8 cellular contexts compared by ENCODE assay signal in the genomic region with DNA sequence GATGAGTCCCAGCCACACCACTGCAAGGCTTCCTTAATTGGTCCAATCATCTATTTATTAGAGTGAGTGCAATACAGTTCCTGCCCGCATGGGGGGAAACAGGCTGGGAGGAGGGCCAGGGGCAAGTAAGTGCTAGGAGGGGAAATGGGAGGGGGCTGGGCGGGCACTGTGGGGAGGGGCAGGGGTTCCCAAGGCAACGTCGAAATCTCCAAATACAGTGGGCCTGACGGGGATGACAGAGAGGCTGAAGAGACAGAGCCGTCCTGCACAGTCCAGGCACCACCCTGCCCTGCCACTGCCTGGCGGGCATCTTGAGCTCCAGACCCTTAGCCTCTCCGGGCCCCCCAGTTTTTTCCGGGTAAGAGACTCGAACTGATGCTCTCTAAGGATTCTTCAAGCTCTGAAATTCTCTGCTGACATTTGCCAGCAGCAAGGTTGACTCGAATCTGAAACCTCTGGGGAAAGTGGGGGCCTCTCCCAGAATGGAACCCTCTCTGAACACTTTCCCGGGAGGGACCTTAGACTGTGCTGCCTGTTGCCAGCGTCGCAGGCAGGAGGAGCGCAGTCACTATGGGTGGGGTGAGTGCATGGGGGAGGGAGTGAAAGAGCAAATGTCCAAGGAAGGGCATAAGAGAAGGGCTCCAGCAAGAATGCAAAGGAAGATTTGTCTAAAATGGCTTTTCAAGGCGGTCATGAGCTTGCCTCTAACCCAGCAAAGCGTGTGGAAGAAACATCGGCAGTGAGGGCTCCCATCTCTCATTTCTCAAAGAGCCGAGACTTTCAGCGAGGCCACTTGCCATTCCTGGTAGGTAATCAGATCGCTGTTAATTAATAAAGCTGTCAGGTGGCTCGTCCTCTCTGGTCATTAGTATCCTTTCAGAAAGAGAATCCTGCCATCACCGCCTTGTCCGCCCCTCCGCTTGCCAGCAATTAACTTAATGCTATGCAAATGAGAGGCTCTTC.
DNase-seq lines count a peak whose midpoint lies in the region; ATAC-seq and TF ChIP-seq lines count a peak whose summit lies in the region.

No MANE protein-coding gene starts in this region.

- CTCF ChIA-PET in CD4-positive, alpha-beta memory T cell (lab: Charles Lee; ENCODE audit: partially characterized antibody): interaction anchor here (0.7 to 2.0 kb wide), 8 partner anchors 9 to 100 kb away, joined by 3 to 8 read pairs (median 4); a partner anchor contains a TSS

- peaks cover 15 to 37% (median 16%) of the 10 kb centered on the region in 4 donors for H3K4me1 Mint-ChIP-seq in CD4-positive, alpha-beta memory T cell

- H4K20me1 ChIP-seq in KMS-11 (ENCODE audit: insufficient read depth): no peaks in the 10 kb centered on the region
- no peaks in the 10 kb centered on the region for H4K20me1 ChIP-seq in SU-DHL-6 (ENCODE audit: low read depth, low read length)

- POLR2A ChIA-PET in CD4-positive, alpha-beta memory T cell (lab: Charles Lee; ENCODE audit: partially characterized antibody): interaction anchor here (0.6 to 3.0 kb wide), 11 partner anchors 11 to 1035 kb away, joined by 3 to 38 read pairs (median 4); a partner anchor contains a TSS

- H3K27ac ChIP-seq in CD4-positive, alpha-beta memory T cell (ENCODE audit: low read depth, low read length): peak overlapping the region; percentile 68
- no peak overlapping the region for H3K27ac ChIP-seq in KMS-11
- no peak overlapping the region for H3K27ac ChIP-seq in SU-DHL-6 (ENCODE audit: low read depth, low read length)
- H3K27ac ChIP-seq in adrenal gland: peak overlapping the region; percentile 20 to 91 (median 63)

- intact Hi-C loops in CD4-positive, alpha-beta memory T cell (cut with micrococcal nuclease): loop anchor here (1.0 to 5.0 kb wide), 3 partner anchors 31 to 262 kb away; a partner anchor contains a TSS
- intact Hi-C loops in adrenal gland (cut with DNase I): no loop called here
- intact Hi-C loops in sciatic nerve (cut with DNase I): no loop called here

- peaks cover 0 to 5% (median 0%) of the 10 kb centered on the region in 8 donors for H3K9me3 Mint-ChIP-seq in CD4-positive, alpha-beta memory T cell

- H2AFZ ChIP-seq in KMS-11 (ENCODE audit: low read depth) (peak overlapping the region; percentile 58), SU-DHL-6 (ENCODE audit: low read depth, low read length, severe bottlenecking) (peak overlapping the region; percentile 85)

- H3K27me3 Mint-ChIP-seq in CD4-positive, alpha-beta memory T cell: no peaks in the 10 kb centered on the region

- H3K4me3 Mint-ChIP-seq in CD4-positive, alpha-beta memory T cell: peak overlapping the region; percentile 95 to 100 (median 99)

- peaks cover 16% of the 10 kb centered on the region for H3K4me1 ChIP-seq in CD4-positive, alpha-beta memory T cell (ENCODE audit: insufficient read depth, low read length)
- H3K4me1 ChIP-seq in KMS-11 (ENCODE audit: low read depth, poor library complexity, severe bottlenecking): peaks cover 4% of the 10 kb centered on the region
- peaks cover 13 to 16% of the 10 kb centered on the region in 2 donors for H3K4me1 ChIP-seq in adrenal gland (replicated peaks in 1 of 2)

- H3F3A ChIP-seq in SU-DHL-6 (ENCODE audit: insufficient read depth): no peaks in the 10 kb centered on the region

- H3K27me3 ChIP-seq in CD4-positive, alpha-beta memory T cell (ENCODE audit: insufficient read depth, low read length): no peaks in the 10 kb centered on the region
- no peaks in the 10 kb centered on the region; the same call in 1 of the 2 replicates for H3K27me3 ChIP-seq in KMS-11 (ENCODE audit: insufficient read depth, low read depth)
- no peaks in the 10 kb centered on the region; the same call in 1 of the 2 replicates for H3K27me3 ChIP-seq in SU-DHL-6 (ENCODE audit: low read length)
- H3K27me3 ChIP-seq in adrenal gland: no peaks in the 10 kb centered on the region

- no peaks in the 10 kb centered on the region for H3K9me3 ChIP-seq in CD4-positive, alpha-beta memory T cell (ENCODE audit: control insufficient read depth in 1 of 2, low read length in 2 of 2)
- H3K9me3 ChIP-seq in SU-DHL-6 (ENCODE audit: insufficient read depth, low read length) (no peaks in the 10 kb centered on the region), adrenal gland (replicated peaks in 1 of 3) (no peaks in the 10 kb centered on the region)

- 0 to 2% (median 1%) methylated on average over 15 to 25 of the region's 25 CpGs for WGBS in adrenal gland, 4 donors

- peaks cover 3 to 8% of the 10 kb centered on the region in 2 donors for H3K36me3 Mint-ChIP-seq in CD4-positive, alpha-beta memory T cell

- peak overlapping the region; percentile 83 to 85 for H3K4me3 ChIP-seq in CD4-positive, alpha-beta memory T cell (ENCODE audit: low read length in 2 of 2)
- H3K4me3 ChIP-seq in KMS-11 (IDR thresholded peaks at IDR 0.05; ENCODE audit: insufficient read depth, low read depth, low read length) (no peak overlapping the region), SU-DHL-6 (ENCODE audit: insufficient read depth, low read length, poor library complexity, severe bottlenecking) (peak overlapping the region; percentile 50), adrenal gland (peak overlapping the region; percentile 43 to 89 (median 78))

- DNase-seq in CD4-positive, alpha-beta memory T cell: peak; percentile 57 to 75 (median 62)
- peak; percentile 53 to 85 (median 64) for DNase-seq in adrenal gland
- DNase-seq in hepatic stellate cell (ENCODE audit: low spot score): peak; percentile 66
- DNase-seq in sciatic nerve (ENCODE audit: low spot score): peak; percentile 80
- no peak for DNase-seq in putamen (ENCODE audit: low spot score)

- TF ChIP-seq POLR2A in adrenal gland (IDR thresholded peaks at IDR 0.05): peak in 1 of 2 donors; percentile 35

- peak overlapping the region; percentile 87 to 99 (median 98) for H3K27ac Mint-ChIP-seq in CD4-positive, alpha-beta memory T cell

- H3K79me2 ChIP-seq in KMS-11 (ENCODE audit: insufficient read depth, low read depth) (no peaks in the 10 kb centered on the region), SU-DHL-6 (ENCODE audit: insufficient read depth, low read length) (no peaks in the 10 kb centered on the region)

- ATAC-seq in GM19351 (IDR thresholded peaks at IDR 0.05; ENCODE audit: unreplicated experiment): peak; percentile 51
- ATAC-seq in sciatic nerve: peak; percentile 88

- no peaks in the 10 kb centered on the region for H3K36me3 ChIP-seq in CD4-positive, alpha-beta memory T cell (ENCODE audit: insufficient read depth, low read length)
- H3K36me3 ChIP-seq in KMS-11 (ENCODE audit: insufficient read depth): no peaks in the 10 kb centered on the region
- H3K36me3 ChIP-seq in SU-DHL-6 (ENCODE audit: low read length): no peaks in the 10 kb centered on the region
- no peaks in the 10 kb centered on the region for H3K36me3 ChIP-seq in adrenal gland (replicated peaks in 1 of 2)

- no peaks in the 10 kb centered on the region for H3K9me2 ChIP-seq in SU-DHL-6 (replicated peaks; ENCODE audit: insufficient read depth, low read length)

- H3K9ac ChIP-seq in KMS-11 (peak overlapping the region; percentile 37; the same call in 1 of the 2 replicates), SU-DHL-6 (ENCODE audit: low read length) (peak overlapping the region; percentile 40)

- H3K4me2 ChIP-seq in KMS-11 (peak overlapping the region; percentile 91), SU-DHL-6 (ENCODE audit: low read depth, low read length, poor library complexity, severe bottlenecking) (peak overlapping the region; percentile 57)

- TF ChIP-seq CTCF in KMS-11 (conservative IDR thresholded peaks at IDR 0.05; ENCODE audit: low read depth, low read length) (peak; percentile 47), SU-DHL-6 (IDR thresholded peaks at IDR 0.05; ENCODE audit: insufficient read depth, low read length, poor library complexity, severe bottlenecking) (peak; percentile 21), adrenal gland (IDR thresholded peaks at IDR 0.05) (peak; percentile 30 to 59 (median 52))

Comparison
In these comparisons a context has a peak if more than half of its experiments do, and no peak if none do; other contexts are left out.
1. H3K27ac ChIP-seq: peak in CD4-positive, alpha-beta memory T cell (single experiment) and adrenal gland (5 of 5); none in KMS-11 (single experiment) and SU-DHL-6 (single experiment).
2. Peak in every context shown above with its lines, with median percentiles within 50 percentile points of each other: CTCF ChIP-seq.